In the genomic region with DNA sequence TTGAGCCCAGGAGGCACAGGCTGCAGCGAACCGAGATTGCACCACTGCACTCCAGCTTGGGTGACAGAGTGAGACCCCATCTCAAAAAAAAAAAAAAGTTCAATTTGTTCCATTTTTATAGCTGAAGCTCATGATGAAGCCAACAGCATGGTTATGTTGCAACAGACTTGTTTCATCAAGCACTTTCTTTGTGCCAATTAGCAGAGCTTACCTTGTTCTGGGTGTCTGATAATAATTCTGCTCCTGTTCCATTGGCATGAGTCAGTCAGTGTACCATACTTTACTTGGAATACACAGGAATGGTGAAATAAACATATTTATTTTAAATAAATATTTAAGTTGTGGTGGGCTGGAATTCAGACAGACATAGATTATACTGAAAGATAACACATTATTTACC, we compare ENCODE assay signal across 26 cellular contexts.
"Had no signal": no experiment of that assay in that cellular context is flagged by ENCODE, and none has a peak within 500 bp of the region (broad histone marks: within the 10 kb centered on the region; RNA-seq: fewer than 3 reads in every experiment).

No MANE protein-coding gene starts in this region.

- H3K27me3 ChIP-seq: neutrophil, right lobe of liver, sigmoid colon, stomach, thyroid gland, tibial nerve, upper lobe of left lung, uterus had no signal

- H3K4me3 ChIP-seq: psoas muscle, right lobe of liver, sigmoid colon, stomach, thoracic aorta, thyroid gland, tibial nerve, upper lobe of left lung, uterus had no signal

- H3K9me3 ChIP-seq: neutrophil, psoas muscle, right lobe of liver, sigmoid colon, stomach, thoracic aorta, thyroid gland, tibial nerve, upper lobe of left lung, uterus had no signal

- H2AFZ ChIP-seq: parathyroid adenoma had no signal

- H3K9ac ChIP-seq: parathyroid adenoma had no signal

- H3K36me3 ChIP-seq: neutrophil, right lobe of liver, sigmoid colon, stomach, thoracic aorta, thyroid gland, tibial nerve, upper lobe of left lung, uterus had no signal

- H3K4me1 ChIP-seq: parathyroid adenoma, psoas muscle, right lobe of liver, sigmoid colon, thyroid gland, tibial nerve, upper lobe of left lung, uterus had no signal

- ATAC-seq: naive thymus-derived CD8-positive, alpha-beta T cell; natural killer cell treated with Interleukin-12 subunit alpha and Interleukin-12 subunit beta and Interleukin-15 and Interleukin-18, amount 100 ng/mL, for 72 hours; psoas muscle; right cardiac atrium; right lobe of liver; stimulated activated effector memory CD8-positive, alpha-beta T cell treated with anti-CD3 and anti-CD28 coated beads, Interleukin-12 subunit alpha, Interleukin-12 subunit beta, amount 100 ng/mL, for 72 hours; stimulated activated naive B cell treated with anti-CD40 and anti-IgM and Interleukin-4, amounts not matched to agents 10 μg/mL and 1 μg/mL and 100 μg/mL, for 72 hours had no signal

- H3K27ac ChIP-seq: neutrophil, parathyroid adenoma, psoas muscle, right lobe of liver, sigmoid colon, stomach, thoracic aorta, thyroid gland, tibial nerve, upper lobe of left lung, uterus had no signal

- DNase-seq: naive thymus-derived CD8-positive, alpha-beta T cell; nephron progenitor cell; nucleus accumbens; posterior cingulate gyrus; psoas muscle; right lobe of liver; sigmoid colon; small intestine; stimulated activated CD4-positive, alpha-beta T cell treated with anti-CD3 and anti-CD28 coated beads, Interleukin-15, amount 100 ng/mL, for 24 hours; stimulated activated CD4-positive, alpha-beta T cell treated with anti-CD3 and anti-CD28 coated beads, Interleukin-2, amount 100 ng/mL, for 24 hours; stimulated activated CD4-positive, alpha-beta T cell treated with anti-CD3 and anti-CD28 coated beads, Interleukin-2, amount 100 ng/mL, for 48 hours; stimulated activated CD4-positive, alpha-beta T cell treated with anti-CD3 and anti-CD28 coated beads, Interleukin-4, amount 100 ng/mL, for 24 hours; stimulated activated naive B cell treated with anti-CD40 and anti-IgM and Interleukin-4, amounts not matched to agents 10 μg/mL and 1 μg/mL and 100 μg/mL, for 72 hours; stimulated activated naive CD4-positive, alpha-beta T cell treated with Interleukin-2 at 50 U/mL for 16 hours; stomach; thyroid gland; trophoblast cell; upper lobe of left lung; uterus had no signal
